ENCODE assay signal across 39 cellular contexts in genomic region chr11:63019506-63019905, GRCh38. TPM values are rescaled to one million over a fixed set of nuclear protein-coding genes. Genes with fewer than 3 reads are reported as not detected.
"Had no signal": no experiment of that assay in that cellular context is flagged by ENCODE, and none has a peak within 500 bp of the region (broad histone marks: within the 10 kb centered on the region; RNA-seq: fewer than 3 reads in every experiment).

No MANE protein-coding gene starts in this region.

- H3K27ac Mint-ChIP-seq: activated CD4-positive, alpha-beta memory T cell treated with anti-CD3 and anti-CD28 coated beads, Interleukin-2, amount 10 ng/mL, durations not matched to agents 7 days and 5 days; activated CD4-positive, alpha-beta T cell treated with anti-CD3 and anti-CD28 coated beads for 36 hours; activated CD4-positive, alpha-beta T cell treated with anti-CD3 and anti-CD28 coated beads, Interleukin-2, amount 10 ng/mL, durations not matched to agents 24 days and 14 days; activated naive CD4-positive, alpha-beta T cell treated with anti-CD3 and anti-CD28 coated beads for 36 hours; activated naive CD4-positive, alpha-beta T cell treated with anti-CD3 and anti-CD28 coated beads, Interleukin-2, amount 50 U/mL, for 24 hours; activated naive CD8-positive, alpha-beta T cell treated with anti-CD3 and anti-CD28 coated beads for 36 hours; activated naive CD8-positive, alpha-beta T cell treated with anti-CD3 and anti-CD28 coated beads, Interleukin-2, amount 50 U/mL, for 24 hours; activated T-helper 1 cell treated with anti-CD3 and anti-CD28 coated beads, Interleukin-12 subunit alpha, Interleukin-12 subunit beta, Interleukin-2, Interleukin-4 antibody, amounts not matched to agents 30 ng/mL and 10 ng/mL and 1 ng/mL, durations not matched to agents 14 hours and 24 hours and 36 hours; activated T-helper 2 cell treated with anti-CD3 and anti-CD28 coated beads, Interferon-gamma antibody, Interleukin-2, Interleukin-4, amounts not matched to agents 10 μg/mL and 5 μg/mL and 100 μg/mL, durations not matched to agents 14 hours and 24 hours and 36 hours; effector memory CD8-positive, alpha-beta T cell; T-helper 17 cell; T-helper 2 cell treated with Interferon-gamma antibody and Interleukin-4, amounts not matched to agents 5 μg/mL and 100 μg/mL, for 36 hours had no signal

- H3K4me1 Mint-ChIP-seq: activated naive CD8-positive, alpha-beta T cell treated with anti-CD3 and anti-CD28 coated beads, Interleukin-2, amount 50 U/mL, for 24 hours had no signal

- H3K9me3 ChIP-seq: adrenal gland, body of pancreas, esophagus squamous epithelium, gastroesophageal sphincter, heart right ventricle had no signal

- H3K9me3 Mint-ChIP-seq: activated CD4-positive, alpha-beta memory T cell treated with anti-CD3 and anti-CD28 coated beads, Interleukin-2, amount 10 ng/mL, durations not matched to agents 7 days and 5 days; activated CD4-positive, alpha-beta T cell treated with anti-CD3 and anti-CD28 coated beads, Interleukin-2, amount 10 ng/mL, durations not matched to agents 24 days and 14 days; activated naive CD4-positive, alpha-beta T cell treated with anti-CD3 and anti-CD28 coated beads for 36 hours; activated naive CD4-positive, alpha-beta T cell treated with anti-CD3 and anti-CD28 coated beads, Interleukin-2, amount 50 U/mL, for 24 hours; activated naive CD8-positive, alpha-beta T cell treated with anti-CD3 and anti-CD28 coated beads for 36 hours; activated naive CD8-positive, alpha-beta T cell treated with anti-CD3 and anti-CD28 coated beads, Interleukin-2, amount 50 U/mL, for 24 hours; activated T-helper 1 cell treated with anti-CD3 and anti-CD28 coated beads, Interleukin-12 subunit alpha, Interleukin-12 subunit beta, Interleukin-2, Interleukin-4 antibody, amounts not matched to agents 30 ng/mL and 10 ng/mL and 1 ng/mL, durations not matched to agents 14 hours and 24 hours and 36 hours; activated T-helper 2 cell treated with anti-CD3 and anti-CD28 coated beads, Interferon-gamma antibody, Interleukin-2, Interleukin-4, amounts not matched to agents 10 μg/mL and 5 μg/mL and 100 μg/mL, durations not matched to agents 14 hours and 24 hours and 36 hours; effector memory CD8-positive, alpha-beta T cell; T-helper 2 cell treated with Interferon-gamma antibody and Interleukin-4, amounts not matched to agents 5 μg/mL and 100 μg/mL, for 36 hours had no signal

- H3K36me3 Mint-ChIP-seq: activated naive CD4-positive, alpha-beta T cell treated with anti-CD3 and anti-CD28 coated beads, Interleukin-2, amount 50 U/mL, for 24 hours; activated naive CD8-positive, alpha-beta T cell treated with anti-CD3 and anti-CD28 coated beads for 36 hours had no signal

- H3K4me1 ChIP-seq: adrenal gland, body of pancreas had no signal

- H3K36me3 ChIP-seq: adrenal gland, esophagus squamous epithelium, gastroesophageal sphincter, heart right ventricle had no signal

- H3K4me3 ChIP-seq: adrenal gland, body of pancreas, esophagus squamous epithelium, gastroesophageal sphincter, heart right ventricle had no signal

- DNase-seq: activated CD4-positive, alpha-beta memory T cell treated with anti-CD3 and anti-CD28 coated beads, Interleukin-2, amount 10 ng/mL, durations not matched to agents 7 days and 5 days; activated CD4-positive, alpha-beta T cell treated with anti-CD3 and anti-CD28 coated beads for 36 hours; activated CD4-positive, alpha-beta T cell treated with anti-CD3 and anti-CD28 coated beads, Interleukin-2, amount 10 ng/mL, durations not matched to agents 24 days and 14 days; activated CD4-positive, alpha-beta T cell treated with anti-CD3 and anti-CD28 coated beads, Interleukin-2, amount 50 U/mL, for 4 hours; activated CD4-positive, CD25-positive, alpha-beta regulatory T cell; activated CD4-positive, CD25-positive, alpha-beta regulatory T cell treated with anti-CD3 and anti-CD28 coated beads, Interleukin-2, amount 50 U/mL, for 72 hours; activated effector memory CD4-positive, alpha-beta T cell treated with anti-CD3 and anti-CD28 coated beads, Interleukin-2, amount 50 U/mL, for 16 hours; activated naive CD4-positive, alpha-beta T cell treated with anti-CD3 and anti-CD28 coated beads for 36 hours; activated naive CD8-positive, alpha-beta T cell treated with anti-CD3 and anti-CD28 coated beads for 36 hours; activated naive CD8-positive, alpha-beta T cell treated with anti-CD3 and anti-CD28 coated beads, Interleukin-2, amount 50 U/mL, for 24 hours; activated T-cell treated with anti-CD3 and anti-CD28 coated beads, Interleukin-2, amount 50 U/mL, for 1 hour; activated T-cell treated with anti-CD3 and anti-CD28 coated beads, Interleukin-2, amount 50 U/mL, for 48 hours; amygdala; aorta; body of pancreas; caudate nucleus; cortex of kidney; dermis blood vessel endothelial cell; effector CD4-positive, alpha-beta T cell; effector memory CD8-positive, alpha-beta T cell; esophagus squamous epithelium; foreskin melanocyte; heart right ventricle; T-helper 1 cell; T-helper 17 cell; T1000 had no signal

- H3K27ac ChIP-seq: adrenal gland, body of pancreas, epithelial cell of prostate, esophagus squamous epithelium, gastroesophageal sphincter, heart right ventricle had no signal

- H3K4me3 Mint-ChIP-seq: activated CD4-positive, alpha-beta memory T cell treated with anti-CD3 and anti-CD28 coated beads, Interleukin-2, amount 10 ng/mL, durations not matched to agents 7 days and 5 days; activated CD4-positive, alpha-beta T cell treated with anti-CD3 and anti-CD28 coated beads for 36 hours; activated CD4-positive, alpha-beta T cell treated with anti-CD3 and anti-CD28 coated beads, Interleukin-2, amount 10 ng/mL, durations not matched to agents 24 days and 14 days; activated naive CD4-positive, alpha-beta T cell treated with anti-CD3 and anti-CD28 coated beads for 36 hours; activated naive CD4-positive, alpha-beta T cell treated with anti-CD3 and anti-CD28 coated beads, Interleukin-2, amount 50 U/mL, for 24 hours; activated naive CD8-positive, alpha-beta T cell treated with anti-CD3 and anti-CD28 coated beads for 36 hours; activated naive CD8-positive, alpha-beta T cell treated with anti-CD3 and anti-CD28 coated beads, Interleukin-2, amount 50 U/mL, for 24 hours; activated T-helper 1 cell treated with anti-CD3 and anti-CD28 coated beads, Interleukin-12 subunit alpha, Interleukin-12 subunit beta, Interleukin-2, Interleukin-4 antibody, amounts not matched to agents 30 ng/mL and 10 ng/mL and 1 ng/mL, durations not matched to agents 14 hours and 24 hours and 36 hours; effector memory CD8-positive, alpha-beta T cell; T-helper 17 cell; T-helper 2 cell treated with Interferon-gamma antibody and Interleukin-4, amounts not matched to agents 5 μg/mL and 100 μg/mL, for 36 hours had no signal

- ATAC-seq: activated CD4-positive, alpha-beta T cell treated with anti-CD3 and anti-CD28 coated beads for 36 hours; activated naive CD8-positive, alpha-beta T cell treated with anti-CD3 and anti-CD28 coated beads, Interleukin-2, amount 50 U/mL, for 24 hours; body of pancreas; effector memory CD8-positive, alpha-beta T cell; gastroesophageal sphincter; heart right ventricle; T-helper 17 cell had no signal

- H3K27me3 ChIP-seq: adrenal gland, body of pancreas had no signal

RNA-seq across cellular contexts. Expression of gene SLC22A8, which starts 3.9 kb away (rescaled TPM):
- total RNA-seq: activated CD4-positive, alpha-beta memory T cell treated with anti-CD3 and anti-CD28 coated beads, Interleukin-2, amount 10 ng/mL, durations not matched to agents 7 days and 5 days; activated CD4-positive, alpha-beta T cell treated with anti-CD3 and anti-CD28 coated beads for 36 hours; activated CD4-positive, alpha-beta T cell treated with anti-CD3 and anti-CD28 coated beads, Interleukin-2, amount 10 ng/mL, durations not matched to agents 24 days and 14 days; activated naive CD4-positive, alpha-beta T cell treated with anti-CD3 and anti-CD28 coated beads for 36 hours; activated naive CD8-positive, alpha-beta T cell treated with anti-CD3 and anti-CD28 coated beads for 36 hours; activated T-helper 1 cell treated with anti-CD3 and anti-CD28 coated beads, Interleukin-12 subunit alpha, Interleukin-12 subunit beta, Interleukin-2, Interleukin-4 antibody, amounts not matched to agents 30 ng/mL and 10 ng/mL and 1 ng/mL, durations not matched to agents 14 hours and 24 hours and 36 hours; activated T-helper 2 cell treated with anti-CD3 and anti-CD28 coated beads, Interferon-gamma antibody, Interleukin-2, Interleukin-4, amounts not matched to agents 10 μg/mL and 5 μg/mL and 100 μg/mL, durations not matched to agents 14 hours and 24 hours and 36 hours; adrenal gland; aorta; body of pancreas; chondrocyte; dermis blood vessel endothelial cell; endothelial cell of umbilical vein; esophagus squamous epithelium; fibroblast of lung; fibroblast of villous mesenchyme; gastroesophageal sphincter; glomerular endothelial cell; heart right ventricle; T-helper 17 cell had no signal
- polyA plus RNA-seq: adrenal gland, aorta, endothelial cell of umbilical vein, esophagus, fibroblast of lung, heart right ventricle had no signal

RNA-seq across cellular contexts. Expression of gene SLC22A6, which starts 34.7 kb away (rescaled TPM):
- total RNA-seq: activated CD4-positive, alpha-beta memory T cell treated with anti-CD3 and anti-CD28 coated beads, Interleukin-2, amount 10 ng/mL, durations not matched to agents 7 days and 5 days; activated CD4-positive, alpha-beta T cell treated with anti-CD3 and anti-CD28 coated beads for 36 hours; activated CD4-positive, alpha-beta T cell treated with anti-CD3 and anti-CD28 coated beads, Interleukin-2, amount 10 ng/mL, durations not matched to agents 24 days and 14 days; activated naive CD4-positive, alpha-beta T cell treated with anti-CD3 and anti-CD28 coated beads for 36 hours; activated naive CD8-positive, alpha-beta T cell treated with anti-CD3 and anti-CD28 coated beads for 36 hours; activated T-helper 1 cell treated with anti-CD3 and anti-CD28 coated beads, Interleukin-12 subunit alpha, Interleukin-12 subunit beta, Interleukin-2, Interleukin-4 antibody, amounts not matched to agents 30 ng/mL and 10 ng/mL and 1 ng/mL, durations not matched to agents 14 hours and 24 hours and 36 hours; activated T-helper 2 cell treated with anti-CD3 and anti-CD28 coated beads, Interferon-gamma antibody, Interleukin-2, Interleukin-4, amounts not matched to agents 10 μg/mL and 5 μg/mL and 100 μg/mL, durations not matched to agents 14 hours and 24 hours and 36 hours; adrenal gland; aorta; body of pancreas; chondrocyte; dermis blood vessel endothelial cell; endothelial cell of umbilical vein; esophagus squamous epithelium; fibroblast of lung; fibroblast of villous mesenchyme; gastroesophageal sphincter; glomerular endothelial cell; heart right ventricle; T-helper 17 cell had no signal
- polyA plus RNA-seq: adrenal gland, endothelial cell of umbilical vein, esophagus, fibroblast of lung, heart right ventricle had no signal
